ENCODE assay signal across 14 cellular contexts in genomic region chr12:27946396-27946795, GRCh38. TPM values are rescaled to one million over a fixed set of nuclear protein-coding genes. Genes with fewer than 3 reads are reported as not detected.
A peak's percentile ranks its signal among the peaks of the same experiment; 100 is the strongest.
DNase-seq lines count a peak whose midpoint lies in the region; TF ChIP-seq lines count a peak whose summit lies in the region.
"Had no signal": no experiment of that assay in that cellular context is flagged by ENCODE, and none has a peak within 500 bp of the region (broad histone marks: within the 10 kb centered on the region; RNA-seq: fewer than 3 reads in every experiment).

No MANE protein-coding gene starts in this region.

- POLR2A ChIA-PET in RWPE1 (lab: Yijun Ruan, JAX; ENCODE audit: low non-redundant PET), result no interaction called here

- no peak overlapping the region for H3K27ac ChIP-seq in RWPE1
- H3K27ac ChIP-seq: C4-2B had no signal

- CTCF ChIA-PET in RWPE1 (lab: Yijun Ruan, JAX), result no interaction called here

- H3K4me3 ChIP-seq in fibroblast of mammary gland (ENCODE audit: control insufficient read depth, low read depth, low read length), result no peak overlapping the region
- H3K4me3 ChIP-seq: GM23338 had no signal

- TF ChIP-seq CTCF in fibroblast of mammary gland (conservative IDR thresholded peaks at IDR 0.05; ENCODE audit: control insufficient read depth, insufficient read depth, low read depth, low read length), result no peak
- TF ChIP-seq CTCF in RWPE1 (conservative IDR thresholded peaks at IDR 0.05; ENCODE audit: low read depth), result no peak

- DNase-seq in GM03348 (ENCODE audit: low spot score) (peak; percentile 28), LHCN-M2 (ENCODE audit: low read depth) (peak; percentile 26), fibroblast of mammary gland (ENCODE audit: low read depth) (peak; percentile 61), myocyte (ENCODE audit: low read depth) (peak; percentile 17), RWPE1 (ENCODE audit: low spot score) (no peak)
- DNase-seq in activated T-cell treated with anti-CD3 and anti-CD28 coated beads, Interleukin-2, amount 50 U/mL, for 1 hour, result no peak
- no peak for DNase-seq in activated CD8-positive, alpha-beta memory T cell treated with anti-CD3 and anti-CD28 coated beads, Interleukin-2, amount 50 U/mL, for 4 hours
- DNase-seq: BE2C; CD4-positive, alpha-beta memory T cell; DMS79; H7 had no signal

RNA-seq across cellular contexts. Expression of gene PTHLH, which starts 26.1 kb away (rescaled TPM):
- total RNA-seq in LHCN-M2 (2014; rRNA removed) (0.51 and 0.63 TPM in 2 replicates), myocyte (1.3 and 3.3 TPM in 2 replicates)
- 0.09 TPM for polyA plus RNA-seq in LHCN-M2 (2012)
- 3.9 TPM for polyA plus RNA-seq in myocyte (2012)
- total RNA-seq: CD4-positive, alpha-beta memory T cell; G401; GM23338 had no signal
- polyA plus RNA-seq: CD4-positive, alpha-beta memory T cell; GM23338 had no signal

Comparison
In these comparisons a context has a peak if more than half of its experiments do, and no peak if none do; other contexts are left out.
1. DNase-seq: peak in GM03348 (single experiment), LHCN-M2 (single experiment), fibroblast of mammary gland (single experiment) and myocyte (single experiment); none in RWPE1 (single experiment), activated T-cell treated with anti-CD3 and anti-CD28 coated beads, Interleukin-2, amount 50 U/mL, for 1 hour (single experiment) and activated CD8-positive, alpha-beta memory T cell treated with anti-CD3 and anti-CD28 coated beads, Interleukin-2, amount 50 U/mL, for 4 hours (single experiment).